In genomic region chr1:60049188-60049587, GRCh38 we compare ENCODE assay signal across 31 cellular contexts. TPM values are rescaled to one million over a fixed set of nuclear protein-coding genes. Genes with fewer than 3 reads are reported as not detected.
"Had no signal": no experiment of that assay in that cellular context is flagged by ENCODE, and none has a peak within 500 bp of the region (broad histone marks: within the 10 kb centered on the region; RNA-seq: fewer than 3 reads in every experiment).

No MANE protein-coding gene starts in this region.

- FAIRE-seq: urothelium cell line had no signal

- H3K27me3 Mint-ChIP-seq: type B pancreatic cell had no signal

- H3K36me3 ChIP-seq: stomach, suprapubic skin, thoracic aorta, thyroid gland, tibial artery, tibial nerve, transverse colon, upper lobe of left lung, upper lobe of right lung, uterus, vagina had no signal

- H3K36me3 Mint-ChIP-seq: stimulated activated effector memory CD8-positive, alpha-beta T cell treated with anti-CD3 and anti-CD28 coated beads, Interleukin-12 subunit alpha, Interleukin-12 subunit beta, amount 100 ng/mL, for 72 hours; stimulated activated memory B cell treated with anti-CD40 and anti-IgM and Interleukin-4, amounts not matched to agents 10 μg/mL and 1 μg/mL and 100 μg/mL, for 72 hours; stimulated activated naive B cell treated with anti-CD40 and anti-IgM and Interleukin-4, amounts not matched to agents 10 μg/mL and 1 μg/mL and 100 μg/mL, for 72 hours; type B pancreatic cell had no signal

- H3K27ac ChIP-seq: stomach, suprapubic skin, testis, thoracic aorta, thyroid gland, tibial artery, tibial nerve, transverse colon, upper lobe of left lung, upper lobe of right lung, uterus, vagina had no signal

- H3K4me1 Mint-ChIP-seq: stimulated activated effector memory CD8-positive, alpha-beta T cell treated with anti-CD3 and anti-CD28 coated beads, Interleukin-12 subunit alpha, Interleukin-12 subunit beta, amount 100 ng/mL, for 72 hours; stimulated activated memory B cell treated with anti-CD40 and anti-IgM and Interleukin-4, amounts not matched to agents 10 μg/mL and 1 μg/mL and 100 μg/mL, for 72 hours; stimulated activated naive B cell treated with anti-CD40 and anti-IgM and Interleukin-4, amounts not matched to agents 10 μg/mL and 1 μg/mL and 100 μg/mL, for 72 hours; stimulated activated naive CD8-positive, alpha-beta T cell treated with anti-CD3 and anti-CD28 coated beads, Interleukin-15, amount 100 ng/mL, for 72 hours had no signal

- H3K4me1 ChIP-seq: stomach, suprapubic skin, testis, thyroid gland, tibial artery, tibial nerve, transverse colon, upper lobe of left lung, upper lobe of right lung, uterus, vagina had no signal

- H3K27ac Mint-ChIP-seq: stimulated activated effector memory CD8-positive, alpha-beta T cell treated with anti-CD3 and anti-CD28 coated beads, Interleukin-12 subunit alpha, Interleukin-12 subunit beta, amount 100 ng/mL, for 72 hours; stimulated activated memory B cell treated with anti-CD40 and anti-IgM and Interleukin-4, amounts not matched to agents 10 μg/mL and 1 μg/mL and 100 μg/mL, for 72 hours; stimulated activated naive B cell treated with anti-CD40 and anti-IgM and Interleukin-4, amounts not matched to agents 10 μg/mL and 1 μg/mL and 100 μg/mL, for 72 hours; stimulated activated naive CD8-positive, alpha-beta T cell treated with anti-CD3 and anti-CD28 coated beads, Interleukin-15, amount 100 ng/mL, for 72 hours; stimulated activated naive CD8-positive, alpha-beta T cell treated with anti-CD3 and anti-CD28 coated beads, Interleukin-15, Interleukin-2, amounts not matched to agents 100 ng/mL and 50 ng/mL, for 24 hours; type B pancreatic cell had no signal

- H3K4me3 ChIP-seq: stomach, suprapubic skin, testis, thoracic aorta, thyroid gland, tibial artery, tibial nerve, transverse colon, upper lobe of left lung, upper lobe of right lung, uterus, vagina had no signal

- H3K27me3 ChIP-seq: stomach, suprapubic skin, testis, thyroid gland, tibial artery, tibial nerve, transverse colon, upper lobe of left lung, upper lobe of right lung, uterus, vagina had no signal

- ATAC-seq: stimulated activated effector memory CD8-positive, alpha-beta T cell treated with anti-CD3 and anti-CD28 coated beads, Interleukin-12 subunit alpha, Interleukin-12 subunit beta, amount 100 ng/mL, for 72 hours; stimulated activated memory B cell treated with anti-CD40 and anti-IgM and Interleukin-4, amounts not matched to agents 10 μg/mL and 1 μg/mL and 100 μg/mL, for 72 hours; stimulated activated naive B cell treated with anti-CD40 and anti-IgM and Interleukin-4, amounts not matched to agents 10 μg/mL and 1 μg/mL and 100 μg/mL, for 72 hours; stimulated activated naive CD8-positive, alpha-beta T cell treated with anti-CD3 and anti-CD28 coated beads, Interleukin-15, amount 100 ng/mL, for 72 hours; stimulated activated naive CD8-positive, alpha-beta T cell treated with anti-CD3 and anti-CD28 coated beads, Interleukin-15, Interleukin-2, amounts not matched to agents 100 U/mL and 50 U/mL, for 24 hours; upper lobe of right lung had no signal

- H3K9me3 ChIP-seq: testis, thyroid gland, upper lobe of right lung, vagina had no signal

- H3K4me3 Mint-ChIP-seq: stimulated activated effector memory CD8-positive, alpha-beta T cell treated with anti-CD3 and anti-CD28 coated beads, Interleukin-12 subunit alpha, Interleukin-12 subunit beta, amount 100 ng/mL, for 72 hours; stimulated activated memory B cell treated with anti-CD40 and anti-IgM and Interleukin-4, amounts not matched to agents 10 μg/mL and 1 μg/mL and 100 μg/mL, for 72 hours; stimulated activated naive B cell treated with anti-CD40 and anti-IgM and Interleukin-4, amounts not matched to agents 10 μg/mL and 1 μg/mL and 100 μg/mL, for 72 hours; stimulated activated naive CD8-positive, alpha-beta T cell treated with anti-CD3 and anti-CD28 coated beads, Interleukin-15, amount 100 ng/mL, for 72 hours; stimulated activated naive CD8-positive, alpha-beta T cell treated with anti-CD3 and anti-CD28 coated beads, Interleukin-15, Interleukin-2, amounts not matched to agents 100 ng/mL and 50 ng/mL, for 24 hours; type B pancreatic cell had no signal

- DNase-seq: stimulated activated CD4-positive, alpha-beta T cell treated with anti-CD3 and anti-CD28 coated beads, Interleukin-2, amount 100 ng/mL, for 48 hours; stimulated activated CD4-positive, alpha-beta T cell treated with anti-CD3 and anti-CD28 coated beads, Interleukin-4, amount 100 ng/mL, for 1 hour; stimulated activated CD4-positive, alpha-beta T cell treated with anti-CD3 and anti-CD28 coated beads, Interleukin-4, amount 100 ng/mL, for 24 hours; stimulated activated CD4-positive, alpha-beta T cell treated with anti-CD3 and anti-CD28 coated beads, Interleukin-4, amount 100 ng/mL, for 4 hours; stimulated activated CD8-positive, alpha-beta memory T cell treated with anti-CD3 and anti-CD28 coated beads, Interleukin-4, amount 100 ng/mL, for 48 hours; stimulated activated naive B cell treated with anti-CD40 and anti-IgM and Interleukin-4, amounts not matched to agents 10 μg/mL and 1 μg/mL and 100 μg/mL, for 72 hours; stimulated activated naive CD4-positive, alpha-beta T cell; stimulated activated naive CD4-positive, alpha-beta T cell treated with Interleukin-2 at 50 U/mL for 16 hours; stimulated activated naive CD8-positive, alpha-beta T cell treated with anti-CD3 and anti-CD28 coated beads, Interleukin-15, amount 100 ng/mL, for 72 hours; stimulated activated naive CD8-positive, alpha-beta T cell treated with anti-CD3 and anti-CD28 coated beads, Interleukin-15, Interleukin-2, amounts not matched to agents 100 U/mL and 50 U/mL, for 24 hours; stomach; substantia nigra; testis; thyroid gland; tibial artery; transverse colon; trophoblast cell; upper lobe of left lung; upper lobe of right lung; uterus had no signal

RNA-seq across cellular contexts. Expression of gene C1orf87, which starts 24.4 kb away (rescaled TPM):
- total RNA-seq: stomach, suprapubic skin, thyroid gland, tibial nerve, ureter, urinary bladder, vagina had no signal
- polyA plus RNA-seq: stomach, urinary bladder had no signal
